Comparison of ENCODE assay signal across 9 cellular contexts in genomic region chr5:86679529-86679928, GRCh38.
DNase-seq lines count a peak whose midpoint lies in the region; ATAC-seq and TF ChIP-seq lines count a peak whose summit lies in the region.
"Had no signal": no experiment of that assay in that cellular context is flagged by ENCODE, and none has a peak within 500 bp of the region (broad histone marks: within the 10 kb centered on the region; RNA-seq: fewer than 3 reads in every experiment).

No MANE protein-coding gene starts in this region.

- no peak overlapping the region for H3K27ac ChIP-seq in VCaP
- H3K27ac ChIP-seq: BLaER1 had no signal

- peak; percentile 65 for TF ChIP-seq CTCF in VCaP (conservative IDR thresholded peaks at IDR 0.05)
- peak; percentile 61 for TF ChIP-seq CTCF in retinal pigment epithelial cell (conservative IDR thresholded peaks at IDR 0.05; ENCODE audit: low read depth, low read length)

- ATAC-seq in HG02763 (IDR thresholded peaks at IDR 0.05; ENCODE audit: unreplicated experiment), result peak; percentile 62
- no peak for ATAC-seq in HG03457 (IDR thresholded peaks at IDR 0.05; ENCODE audit: unreplicated experiment)

- DNase-seq in NCI-H1417 (lab: John Stamatoyannopoulos, UW) (peak; percentile 16 to 69 (median 22)), NCI-H1417 treated with DMSO at 0.1 percent for 48 hours (lab: John Stamatoyannopoulos, UW) (no peak), NCI-H2029 treated with DMSO at 0.1 percent for 48 hours (lab: John Stamatoyannopoulos, UW) (peak; percentile 91), glomerular visceral epithelial cell (ENCODE audit: extremely low spot score) (peak; percentile 83), retinal pigment epithelial cell (ENCODE audit: low read depth) (peak; percentile 93)

- H3K4me3 ChIP-seq in retinal pigment epithelial cell (ENCODE audit: low read length), result no peak overlapping the region
- H3K4me3 ChIP-seq: BLaER1 had no signal
